ENCODE assay signal across 21 cellular contexts in the genomic region with DNA sequence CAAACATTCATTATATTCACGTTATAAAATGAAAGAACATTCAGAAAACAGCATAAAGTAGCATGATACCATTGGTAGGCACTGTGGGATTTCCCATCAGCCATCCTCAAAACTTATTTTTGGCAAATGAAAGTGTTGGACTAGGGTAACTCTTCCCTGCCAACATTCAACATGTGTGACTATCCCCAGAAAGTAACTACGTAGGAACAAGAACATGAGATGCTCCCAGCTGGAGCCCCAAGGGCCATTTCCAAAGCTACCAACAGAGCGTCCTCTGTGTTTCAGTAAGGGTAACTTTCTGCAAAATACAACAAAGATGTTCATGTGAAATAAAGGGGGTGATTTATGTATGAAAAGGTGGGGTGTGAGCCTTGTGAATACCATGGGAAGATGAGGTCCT. TPM values are rescaled to one million over a fixed set of nuclear protein-coding genes. Genes with fewer than 3 reads are reported as not detected.
A peak's percentile ranks its signal among the peaks of the same experiment; 100 is the strongest.
DNase-seq lines count a peak whose midpoint lies in the region; ATAC-seq and TF ChIP-seq lines count a peak whose summit lies in the region.
"Had no signal": no experiment of that assay in that cellular context is flagged by ENCODE, and none has a peak within 500 bp of the region (broad histone marks: within the 10 kb centered on the region; RNA-seq: fewer than 3 reads in every experiment).

No MANE protein-coding gene starts in this region.

- no peak for ATAC-seq in activated naive CD4-positive, alpha-beta T cell treated with anti-CD3 and anti-CD28 coated beads, Interleukin-2, amount 50 U/mL, for 72 hours
- ATAC-seq in activated CD8-positive, alpha-beta T cell treated with anti-CD3 and anti-CD28 coated beads, Interleukin-2, amount 10 ng/mL, durations not matched to agents 7 days and 5 days, result no peak
- ATAC-seq: HepG2 had no signal

- H3K9me2 ChIP-seq in PC-9 (ENCODE audit: insufficient read depth), result no peaks in the 10 kb centered on the region

- no peaks in the 10 kb centered on the region for H3K9me3 ChIP-seq in PC-9 (ENCODE audit: insufficient read depth, low read depth)
- H3K9me3 ChIP-seq: SJSA1 had no signal

- H3K4me3 Mint-ChIP-seq in activated naive CD4-positive, alpha-beta T cell treated with anti-CD3 and anti-CD28 coated beads, Interleukin-2, amount 50 U/mL, for 24 hours, result peak overlapping the region; percentile 11
- no peak overlapping the region for H3K4me3 Mint-ChIP-seq in activated CD8-positive, alpha-beta T cell treated with anti-CD3 and anti-CD28 coated beads, Interleukin-2, amount 10 ng/mL, durations not matched to agents 7 days and 5 days

- no peak overlapping the region for H3K4me2 ChIP-seq in PC-9

- H3K36me3 ChIP-seq in PC-9 (ENCODE audit: low read depth), result no peaks in the 10 kb centered on the region
- H3K36me3 ChIP-seq: SJSA1 had no signal

- no peaks in the 10 kb centered on the region for H3K27me3 Mint-ChIP-seq in activated naive CD4-positive, alpha-beta T cell treated with anti-CD3 and anti-CD28 coated beads, Interleukin-2, amount 50 U/mL, for 24 hours
- peaks cover 2% of the 10 kb centered on the region for H3K27me3 Mint-ChIP-seq in activated CD8-positive, alpha-beta T cell treated with anti-CD3 and anti-CD28 coated beads, Interleukin-2, amount 10 ng/mL, durations not matched to agents 7 days and 5 days (ENCODE audit: low read depth)

- in situ Hi-C loops in SK-MEL-5 (cut with HindIII; ENCODE audit: low pct_unique_long_range_greater_than_20kb, low sequenced_read_pairs), result no loop called here

- no peak overlapping the region for H3K4me3 ChIP-seq in PC-9
- H3K4me3 ChIP-seq: SJSA1 had no signal

- no peaks in the 10 kb centered on the region; the same call in 1 of the 2 replicates for H3K4me1 ChIP-seq in PC-9 (replicated peaks; ENCODE audit: insufficient read depth)

- no peak for DNase-seq in activated naive CD4-positive, alpha-beta T cell treated with anti-CD3 and anti-CD28 coated beads, Interleukin-2, amount 50 U/mL, for 72 hours (ENCODE audit: low spot score in 2 of 2)
- DNase-seq in SK-MEL-5 (ENCODE audit: low read depth, low spot score) (peak; percentile 86), fibroblast of gingiva (ENCODE audit: low read depth) (peak; percentile 49), iPS-NIHi7 (ENCODE audit: extremely low spot score) (no peak), PC-9 (no peak)
- DNase-seq in activated CD8-positive, alpha-beta T cell treated with anti-CD3 and anti-CD28 coated beads, Interleukin-2, amount 10 ng/mL, durations not matched to agents 7 days and 5 days, result no peak
- DNase-seq: HCEC 1CT, Kasumi-1, MV-4-11, NCI-H1105, NCI-H1436 treated with DMSO at 0.1 percent for 48 hours, NCI-H187 treated with DMSO at 0.1 percent for 48 hours, NCI-H2107, NCI-H446, NCI-H524 treated with DMSO at 0.1 percent for 48 hours, NCI-H774, Right ventricle myocardium superior, RPMI8226 had no signal

- H2AFZ ChIP-seq in PC-9, result no peak overlapping the region

- no peaks in the 10 kb centered on the region for H4K20me1 ChIP-seq in PC-9 (ENCODE audit: insufficient read depth)

- POLR2A ChIA-PET in PC-9 (lab: Charles Lee; ENCODE audit: unreplicated experiment), result interaction anchor here (0.6 kb wide), 1 partner anchor 69 kb away, joined by 6 read pairs; no protein-coding TSS in a partner anchor
- POLR2A ChIA-PET in activated CD8-positive, alpha-beta T cell treated with anti-CD3 and anti-CD28 coated beads, Interleukin-2, amount 10 ng/mL, durations not matched to agents 7 days and 5 days (lab: Charles Lee), result no interaction called here

- no peaks in the 10 kb centered on the region for H3K36me3 Mint-ChIP-seq in activated naive CD4-positive, alpha-beta T cell treated with anti-CD3 and anti-CD28 coated beads, Interleukin-2, amount 50 U/mL, for 24 hours
- peaks cover 0 to 10% of the 10 kb centered on the region in 2 donors for H3K36me3 Mint-ChIP-seq in activated naive CD4-positive, alpha-beta T cell treated with anti-CD3 and anti-CD28 coated beads, Interleukin-2, amount 50 U/mL, for 72 hours
- no peaks in the 10 kb centered on the region for H3K36me3 Mint-ChIP-seq in activated CD8-positive, alpha-beta T cell treated with anti-CD3 and anti-CD28 coated beads, Interleukin-2, amount 10 ng/mL, durations not matched to agents 7 days and 5 days (ENCODE audit: low read depth)

- no peaks in the 10 kb centered on the region for H3K27me3 ChIP-seq in PC-9 (ENCODE audit: insufficient read depth, low read depth)
- H3K27me3 ChIP-seq: SJSA1 had no signal

- TF ChIP-seq CTCF in PC-9 (conservative IDR thresholded peaks at IDR 0.05), result no peak

- H3K27ac ChIP-seq in PC-9, result no peak overlapping the region
- H3K27ac ChIP-seq: SJSA1 had no signal

- H3K9me3 Mint-ChIP-seq in activated naive CD4-positive, alpha-beta T cell treated with anti-CD3 and anti-CD28 coated beads, Interleukin-2, amount 50 U/mL, for 24 hours, result no peaks in the 10 kb centered on the region
- H3K9me3 Mint-ChIP-seq in activated naive CD4-positive, alpha-beta T cell treated with anti-CD3 and anti-CD28 coated beads, Interleukin-2, amount 50 U/mL, for 72 hours, result peaks cover 0 to 5% of the 10 kb centered on the region in 2 donors
- H3K9me3 Mint-ChIP-seq in activated CD8-positive, alpha-beta T cell treated with anti-CD3 and anti-CD28 coated beads, Interleukin-2, amount 10 ng/mL, durations not matched to agents 7 days and 5 days (ENCODE audit: insufficient read depth), result no peaks in the 10 kb centered on the region

- H3K79me2 ChIP-seq in PC-9 (ENCODE audit: low read depth), result no peaks in the 10 kb centered on the region

- CTCF ChIA-PET in PC-9 (lab: Charles Lee), result interaction anchor here (0.5 kb wide), 1 partner anchor 142 kb away, joined by 4 read pairs; no protein-coding TSS in a partner anchor
- CTCF ChIA-PET in activated CD8-positive, alpha-beta T cell treated with anti-CD3 and anti-CD28 coated beads, Interleukin-2, amount 10 ng/mL, durations not matched to agents 7 days and 5 days (lab: Charles Lee), result interaction anchor here (1.2 to 6.2 kb wide), 4 partner anchors 16 to 98 kb away, joined by 3 to 38 read pairs (median 12); a partner anchor contains a TSS

- 0 out of 2 replicates have a peak, but pooled peaks cover 3% of the 10 kb centered on the region for H3F3A ChIP-seq in PC-9 (ENCODE audit: insufficient read depth, low read depth)

- intact Hi-C loops in PC-9 (cut with micrococcal nuclease; ENCODE audit: unreplicated experiment), result no loop called here

- no TSS peak for BruUV-seq in PC-9 (replicated peaks; lab: Mats Ljungman, UMichigan)

- H3K4me1 Mint-ChIP-seq in activated naive CD4-positive, alpha-beta T cell treated with anti-CD3 and anti-CD28 coated beads, Interleukin-2, amount 50 U/mL, for 24 hours, result peaks cover 26% of the 10 kb centered on the region
- peaks cover 43% of the 10 kb centered on the region for H3K4me1 Mint-ChIP-seq in activated CD8-positive, alpha-beta T cell treated with anti-CD3 and anti-CD28 coated beads, Interleukin-2, amount 10 ng/mL, durations not matched to agents 7 days and 5 days (ENCODE audit: low read depth)

- peak overlapping the region; percentile 72 for H3K27ac Mint-ChIP-seq in activated naive CD4-positive, alpha-beta T cell treated with anti-CD3 and anti-CD28 coated beads, Interleukin-2, amount 50 U/mL, for 24 hours
- H3K27ac Mint-ChIP-seq in activated naive CD4-positive, alpha-beta T cell treated with anti-CD3 and anti-CD28 coated beads, Interleukin-2, amount 50 U/mL, for 72 hours, result peak overlapping the region in 1 of 2 donors; percentile 91
- no peak overlapping the region for H3K27ac Mint-ChIP-seq in activated CD8-positive, alpha-beta T cell treated with anti-CD3 and anti-CD28 coated beads, Interleukin-2, amount 10 ng/mL, durations not matched to agents 7 days and 5 days

RNA-seq across cellular contexts. Expression of a gene that starts 28.4 kb away (rescaled TPM):
- 100 to 1,000 TPM in 1 of 2 donors, 10 to 100 TPM in 1; 52.6 to 113 TPM for total RNA-seq in activated naive CD4-positive, alpha-beta T cell treated with anti-CD3 and anti-CD28 coated beads, Interleukin-2, amount 50 U/mL, for 72 hours
- total RNA-seq in SK-MEL-5 (2014; rRNA removed; shearing (Covaris generic)), result 118 and 121 TPM in 2 replicates
- 66.3 and 77.9 TPM in 2 replicates for polyA plus RNA-seq in SK-MEL-5 (2015; cell fraction: cytosol; rRNA removed)
- polyA plus RNA-seq in SK-MEL-5 (2015; cell fraction: nucleus; rRNA removed), result 55.0 and 56.7 TPM in 2 replicates
- 46.3 and 59.8 TPM in 2 replicates for total RNA-seq in PC-9 (2021)
- total RNA-seq in activated CD8-positive, alpha-beta T cell treated with anti-CD3 and anti-CD28 coated beads, Interleukin-2, amount 10 ng/mL, durations not matched to agents 7 days and 5 days, result 10 to 100 TPM; 59.7 to 62.5 TPM

Comparison
In these comparisons a context has a peak if more than half of its experiments do, and no peak if none do; other contexts are left out.
1. DNase-seq: peak in SK-MEL-5 (single experiment) and fibroblast of gingiva (single experiment); none in activated naive CD4-positive, alpha-beta T cell treated with anti-CD3 and anti-CD28 coated beads, Interleukin-2, amount 50 U/mL, for 72 hours (0 of 2), iPS-NIHi7 (single experiment), PC-9 (0 of 2) and activated CD8-positive, alpha-beta T cell treated with anti-CD3 and anti-CD28 coated beads, Interleukin-2, amount 10 ng/mL, durations not matched to agents 7 days and 5 days (single experiment).